Comparison of ENCODE assay signal across 9 cellular contexts in the genomic region with DNA sequence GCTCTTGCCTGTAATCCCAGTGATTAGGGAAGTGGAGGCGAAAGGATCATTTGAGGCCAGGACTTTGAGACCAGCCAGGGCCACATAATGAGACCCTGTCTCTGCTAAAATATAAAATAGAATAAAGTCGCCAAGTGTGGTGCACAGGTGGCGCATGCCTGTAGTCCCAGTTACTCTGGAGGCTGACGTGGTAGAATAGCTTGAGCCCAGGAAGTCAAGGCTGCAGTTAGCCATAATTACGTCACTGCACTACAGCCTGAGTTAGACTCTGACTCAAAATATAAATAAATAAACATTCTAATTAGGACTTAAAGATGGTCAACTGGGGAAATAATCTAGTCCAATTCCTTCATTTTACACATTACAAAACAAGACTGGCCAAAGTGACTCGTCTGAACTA. TPM values are rescaled to one million over a fixed set of nuclear protein-coding genes. Genes with fewer than 3 reads are reported as not detected.
A peak's percentile ranks its signal among the peaks of the same experiment; 100 is the strongest.
DNase-seq lines count a peak whose midpoint lies in the region; ATAC-seq, FAIRE-seq and TF ChIP-seq lines count a peak whose summit lies in the region.
"Had no signal": no experiment of that assay in that cellular context is flagged by ENCODE, and none has a peak within 500 bp of the region (broad histone marks: within the 10 kb centered on the region; RNA-seq: fewer than 3 reads in every experiment).

No MANE protein-coding gene starts in this region.

- H3K27me3 ChIP-seq in GM06990 (replicated peaks; ENCODE audit: control insufficient read depth, insufficient read depth, low read length) = no peaks in the 10 kb centered on the region
- no peaks in the 10 kb centered on the region for H3K27me3 ChIP-seq in effector memory CD4-positive, alpha-beta T cell (replicated peaks; ENCODE audit: control insufficient read depth, insufficient read depth, low read length, poor library complexity, severe bottlenecking)

- FAIRE-seq in D721Med (lab: Jason Lieb, UNC) = no peak
- FAIRE-seq: endometrium had no signal

- TF ChIP-seq CTCF in GM06990 (IDR thresholded peaks at IDR 0.05; ENCODE audit: insufficient read depth, low read length, poor library complexity, severe bottlenecking) (no peak), D721Med (IDR thresholded peaks at IDR 0.05; ENCODE audit: insufficient read depth, missing control alignments) (no peak)

- H3K36me3 ChIP-seq in GM06990 (ENCODE audit: control insufficient read depth, insufficient read depth, low read length) = peaks cover 12% of the 10 kb centered on the region
- peaks cover 33% of the 10 kb centered on the region for H3K36me3 ChIP-seq in effector memory CD4-positive, alpha-beta T cell (ENCODE audit: control insufficient read depth, insufficient read depth, low read length)

- peaks cover 5% of the 10 kb centered on the region for H3K4me1 ChIP-seq in effector memory CD4-positive, alpha-beta T cell (ENCODE audit: control insufficient read depth, insufficient read depth, low read length, poor library complexity, severe bottlenecking)

- H3K9me3 ChIP-seq in effector memory CD4-positive, alpha-beta T cell (ENCODE audit: control insufficient read depth, low read length) = no peaks in the 10 kb centered on the region

- ATAC-seq in HG03520 (IDR thresholded peaks at IDR 0.05; ENCODE audit: unreplicated experiment) = peak; percentile 25
- no peak for ATAC-seq in GM21737 (IDR thresholded peaks at IDR 0.05; ENCODE audit: unreplicated experiment)

- DNase-seq in GM06990 (ENCODE audit: extremely low read depth, insufficient read length) (no peak), T follicular helper cell (ENCODE audit: low read depth) (peak; percentile 17), myocyte (ENCODE audit: low read depth) (peak; percentile 64), activated gamma-delta T cell treated with Interleukin-2 at 50 U/mL for 16 hours (no peak), D721Med (ENCODE audit: insufficient read length, low spot score) (no peak)
- peak; percentile 17 to 23 (median 19) for DNase-seq in effector memory CD4-positive, alpha-beta T cell

- H3K4me3 ChIP-seq in GM06990 (replicated peaks; ENCODE audit: low read depth, low read length) = peak overlapping the region; percentile 98
- H3K4me3 ChIP-seq in effector memory CD4-positive, alpha-beta T cell (ENCODE audit: insufficient read depth, low read depth, low read length, poor library complexity, severe bottlenecking) = peak overlapping the region; percentile 74

- H3K27ac ChIP-seq in effector memory CD4-positive, alpha-beta T cell (ENCODE audit: insufficient read depth, low read length, poor library complexity, severe bottlenecking) = peak overlapping the region; percentile 93

RNA-seq across cellular contexts. Expression of a gene that starts 0.8 kb away (rescaled TPM):
- total RNA-seq in myocyte = 616 and 682 TPM in 2 replicates
- 575 TPM for polyA plus RNA-seq in myocyte (2012)

RNA-seq across cellular contexts. Expression of a gene that starts 10.7 kb away (rescaled TPM):
- not detected in 2 replicates for total RNA-seq in myocyte
- not detected for polyA plus RNA-seq in myocyte (2012)

RNA-seq across cellular contexts. Expression of a gene that starts 12.8 kb away (rescaled TPM):
- 35.2 and 57.5 TPM in 2 replicates for total RNA-seq in myocyte
- polyA plus RNA-seq in myocyte (2012) = 10.1 TPM

RNA-seq across cellular contexts. Expression of a gene that starts 41.4 kb away (rescaled TPM):
- total RNA-seq in myocyte = 155 and 162 TPM in 2 replicates
- polyA plus RNA-seq in myocyte (2012) = 198 TPM

RNA-seq across cellular contexts. Expression of a gene that starts 53.9 kb away (rescaled TPM):
- 290 and 369 TPM in 2 replicates for total RNA-seq in myocyte
- polyA plus RNA-seq in myocyte (2012) = 121 TPM

Comparison
In these comparisons a context has a peak if more than half of its experiments do, and no peak if none do; other contexts are left out.
1. DNase-seq: peak in T follicular helper cell (single experiment), effector memory CD4-positive, alpha-beta T cell (3 of 3) and myocyte (single experiment); none in GM06990 (single experiment), activated gamma-delta T cell treated with Interleukin-2 at 50 U/mL for 16 hours (single experiment) and D721Med (single experiment).